8 cellular contexts compared by ENCODE assay signal in the genomic region with DNA sequence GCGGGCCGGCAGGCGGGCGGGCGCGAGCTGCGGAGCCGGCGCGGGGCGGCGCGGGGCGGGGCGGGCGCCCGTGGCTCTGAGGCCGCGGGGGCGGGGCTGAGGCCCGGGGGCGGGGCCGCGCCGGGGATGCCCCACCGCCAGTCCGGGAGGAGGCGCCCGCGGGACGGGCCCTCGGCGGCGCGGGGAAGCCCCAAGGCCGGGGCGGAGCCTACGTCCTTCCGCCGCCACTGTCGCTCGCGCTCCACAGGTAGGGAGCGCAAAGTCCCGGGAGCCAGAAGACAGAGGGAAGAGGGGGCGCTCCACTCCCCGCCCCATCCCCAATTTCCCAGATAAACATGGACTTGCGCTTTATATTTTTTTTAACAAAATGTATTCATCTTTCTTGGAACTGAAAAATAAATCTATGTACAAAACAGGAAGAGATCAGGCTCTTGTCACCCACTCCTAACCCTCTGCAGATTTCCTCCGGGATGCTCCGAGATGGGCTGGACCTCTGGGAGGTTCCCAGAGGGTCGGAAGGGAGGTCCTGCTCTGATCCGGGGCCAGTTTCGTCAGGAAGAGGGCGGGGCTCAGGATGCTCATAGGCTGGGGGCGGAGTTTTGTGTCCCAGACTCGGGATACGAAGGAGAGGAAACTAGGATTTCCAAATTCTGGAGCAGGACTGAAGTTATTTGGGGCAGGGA. TPM values are rescaled to one million over a fixed set of nuclear protein-coding genes. Genes with fewer than 3 reads are reported as not detected.
A peak's percentile ranks its signal among the peaks of the same experiment; 100 is the strongest.
DNase-seq lines count a peak whose midpoint lies in the region; ATAC-seq lines count a peak whose summit lies in the region.

MAP4K2 (minus strand) TSS at position 52 of the 683 bp plus-strand sequence. CDS start 65 bp downstream, outside the sequence.

- H3K4me2 ChIP-seq in neuronal stem cell (ENCODE audit: insufficient read depth, low read length, poor library complexity, severe bottlenecking) = peak within 1 kb of the TSS; percentile 80

- H3K4me1 ChIP-seq in neuronal stem cell (ENCODE audit: control insufficient read depth in 2 of 2, insufficient read depth in 1 of 2, low read depth in 1 of 2, low read length in 2 of 2) = peaks cover 7 to 10% of the 10 kb centered on the region in 2 donors

- peak within 1 kb of the TSS; percentile 67 for H2BK15ac ChIP-seq in neuronal stem cell (ENCODE audit: low read length)

- H3K18ac ChIP-seq in neuronal stem cell (ENCODE audit: low read length) = peak within 1 kb of the TSS; percentile 97

- peak within 1 kb of the TSS; percentile 84 for H3K9ac ChIP-seq in neuronal stem cell (ENCODE audit: low read depth, low read length, poor library complexity)

- H3K4ac ChIP-seq in neuronal stem cell (ENCODE audit: low read length) = no peak within 1 kb of the TSS

- H2BK120ac ChIP-seq in neuronal stem cell (ENCODE audit: low read depth, low read length) = no peak within 1 kb of the TSS

- H3K9me3 ChIP-seq in neuronal stem cell (replicated peaks in 1 of 2; ENCODE audit: control insufficient read depth in 2 of 2, insufficient read depth in 1 of 2, low read depth in 1 of 2, low read length in 2 of 2) = no peaks in the 10 kb centered on the region

- H3K14ac ChIP-seq in neuronal stem cell (ENCODE audit: low read length) = peak within 1 kb of the TSS; percentile 71

- DNase-seq in D341Med (ENCODE audit: low spot score) (peak; percentile 98), M059J (ENCODE audit: low read depth) (peak; percentile 88), SK-N-DZ (ENCODE audit: low spot score) (peak; percentile 84), foreskin melanocyte (peak; percentile 79), neuronal stem cell (ENCODE audit: low spot score) (peak; percentile 84), stromal cell of bone marrow (ENCODE audit: low read depth) (peak; percentile 73)
- peak; percentile 88 for DNase-seq in activated naive CD4-positive, alpha-beta T cell treated with Interleukin-2 at 50 U/mL for 16 hours

- H2BK12ac ChIP-seq in neuronal stem cell (ENCODE audit: low read length) = peak within 1 kb of the TSS; percentile 94

- H3K23ac ChIP-seq in neuronal stem cell (ENCODE audit: low read depth, low read length, poor library complexity) = peak within 1 kb of the TSS; percentile 95

- H3K79me1 ChIP-seq in neuronal stem cell (ENCODE audit: low read depth, low read length) = peaks cover 7% of the 10 kb centered on the region

- peaks cover 31 to 44% of the 10 kb centered on the region in 2 donors for H3K36me3 ChIP-seq in neuronal stem cell (replicated peaks in 1 of 2; ENCODE audit: control insufficient read depth in 2 of 2, insufficient read depth in 2 of 2, low read length in 2 of 2)

- H3K4me3 ChIP-seq in neuronal stem cell (ENCODE audit: low read length in 2 of 2) = peak within 1 kb of the TSS; percentile 43 to 89

- WGBS in neuronal stem cell (ENCODE audit: extremely low coverage in 2 of 2, insufficient read length in 2 of 2, insufficient replicate concordance in 1 of 2), 2 donors = no CpG with 5 or more reads among the region's 57 CpGs

- no peaks in the 10 kb centered on the region for H3K27me3 ChIP-seq in neuronal stem cell (ENCODE audit: control insufficient read depth in 3 of 3, insufficient read depth in 3 of 3, low read depth in 1 of 3, low read length in 3 of 3)

- H4K8ac ChIP-seq in neuronal stem cell (ENCODE audit: low read depth, low read length) = no peak within 1 kb of the TSS

- peak; percentile 57 for ATAC-seq in GM21576 (IDR thresholded peaks at IDR 0.05; ENCODE audit: unreplicated experiment)

- peak within 1 kb of the TSS; percentile 98 for H2AK5ac ChIP-seq in neuronal stem cell (ENCODE audit: low read depth, low read length)

- H3K27ac ChIP-seq in neuronal stem cell (replicated peaks; ENCODE audit: low read length) = peak within 1 kb of the TSS; percentile 69

- peak within 1 kb of the TSS; percentile 53 for H2BK5ac ChIP-seq in neuronal stem cell (ENCODE audit: low read length)

- peak within 1 kb of the TSS; percentile 84 for H2AFZ ChIP-seq in neuronal stem cell (ENCODE audit: low read length)

- H4K91ac ChIP-seq in neuronal stem cell (ENCODE audit: low read depth, low read length, poor library complexity) = no peak within 1 kb of the TSS

RNA-seq across cellular contexts. Expression of gene MAP4K2, which starts in this region (rescaled TPM):
- total RNA-seq in M059J (2014; rRNA removed; shearing (Covaris generic)) = 11.2 and 23.3 TPM in 2 replicates
- polyA plus RNA-seq in SK-N-DZ (2014; cell fraction: cytosol; rRNA removed) = 12.7 and 32.3 TPM in 2 replicates
- 62.1 and 80.6 TPM in 2 replicates for polyA plus RNA-seq in SK-N-DZ (2014; cell fraction: nucleus; rRNA removed)
- polyA plus RNA-seq in neuronal stem cell (2013, experiment 1 of 2) = 11.1 TPM
- polyA plus RNA-seq in neuronal stem cell (2013, experiment 2 of 2) = 11.6 TPM

Comparison
In these comparisons a context has a peak if more than half of its experiments do, and no peak if none do; other contexts are left out.
1. Peak in every context shown above with its lines: DNase-seq, ATAC-seq, H3K4me3 ChIP-seq and H3K27ac ChIP-seq.